9 cellular contexts compared by ENCODE assay signal in genomic region chr3:132657869-132658747, GRCh38. TPM values are rescaled to one million over a fixed set of nuclear protein-coding genes. Genes with fewer than 3 reads are reported as not detected.
DNase-seq lines count a peak whose midpoint lies in the region; ATAC-seq and TF ChIP-seq lines count a peak whose summit lies in the region.
"Had no signal": no experiment of that assay in that cellular context is flagged by ENCODE, and none has a peak within 500 bp of the region (broad histone marks: within the 10 kb centered on the region; RNA-seq: fewer than 3 reads in every experiment).

No MANE protein-coding gene starts in this region.

- peaks cover 12% of the 10 kb centered on the region for H3K36me3 Mint-ChIP-seq in activated CD4-positive, alpha-beta T cell treated with anti-CD3 and anti-CD28 coated beads for 36 hours (ENCODE audit: low read depth)

- no peak for DNase-seq in activated CD4-positive, alpha-beta T cell treated with anti-CD3 and anti-CD28 coated beads for 36 hours
- no peak for DNase-seq in activated CD4-positive, alpha-beta T cell treated with anti-CD3 and anti-CD28 coated beads for 4 hours
- no peak for DNase-seq in SK-N-MC (ENCODE audit: low read depth, low spot score)
- no peak for DNase-seq in fibroblast of pulmonary artery (ENCODE audit: low read depth)
- no peak for DNase-seq in LoVo (ENCODE audit: low spot score)
- DNase-seq in GM13976 (ENCODE audit: low spot score), result no peak
- no peak for DNase-seq in NCI-H2081 treated with DMSO at 0.1 percent for 48 hours (lab: John Stamatoyannopoulos, UW)
- DNase-seq: activated effector memory CD4-positive, alpha-beta T cell treated with Interleukin-2 at 50 U/mL for 16 hours had no signal

- peaks cover 14 to 22% (median 14%) of the 10 kb centered on the region in 3 donors for H3K4me1 ChIP-seq in skeletal muscle tissue (ENCODE audit: control insufficient read depth in 3 of 3, insufficient read depth in 3 of 3, low read length in 3 of 3)

- in situ Hi-C loops in GM13976 (cut with MboI; ENCODE audit: low sequenced_read_pairs, unreplicated experiment), result no loop called here

- peaks cover 39% of the 10 kb centered on the region for H3K4me1 Mint-ChIP-seq in activated CD4-positive, alpha-beta T cell treated with anti-CD3 and anti-CD28 coated beads for 36 hours

- H3K36me3 ChIP-seq in SK-N-MC (ENCODE audit: insufficient read depth, low read length) (no peaks in the 10 kb centered on the region), skeletal muscle tissue (ENCODE audit: control insufficient read depth in 3 of 3, insufficient read depth in 3 of 3, low read length in 3 of 3) (no peaks in the 10 kb centered on the region)

- H3K27ac ChIP-seq in SK-N-MC (no peak overlapping the region), skeletal muscle tissue (ENCODE audit: low read depth, low read length) (no peak overlapping the region)

- H3K9me3 ChIP-seq in SK-N-MC (ENCODE audit: low read depth, low read length), result no peaks in the 10 kb centered on the region
- H3K9me3 ChIP-seq in skeletal muscle tissue (ENCODE audit: control insufficient read depth in 3 of 3, low read length in 3 of 3), result no peaks in the 10 kb centered on the region

- intact Hi-C loops in activated CD4-positive, alpha-beta T cell treated with anti-CD3 and anti-CD28 coated beads for 36 hours (cut with DNase I, micrococcal nuclease), result loop anchor here in 1 of 2 experiments (10.0 kb wide), 1 partner anchor 233 kb away; no protein-coding TSS in a partner anchor

- no peaks in the 10 kb centered on the region for H3K9me3 Mint-ChIP-seq in activated CD4-positive, alpha-beta T cell treated with anti-CD3 and anti-CD28 coated beads for 36 hours (ENCODE audit: low read depth)

- no peaks in the 10 kb centered on the region for H3K27me3 ChIP-seq in skeletal muscle tissue (ENCODE audit: control insufficient read depth in 3 of 3, insufficient read depth in 3 of 3, low read length in 3 of 3)

- peak overlapping the region; percentile 96 for H3K4me3 Mint-ChIP-seq in activated CD4-positive, alpha-beta T cell treated with anti-CD3 and anti-CD28 coated beads for 36 hours

- CTCF ChIA-PET in activated CD4-positive, alpha-beta T cell treated with anti-CD3 and anti-CD28 coated beads for 36 hours (lab: Charles Lee), result interaction anchor here (0.6 to 1.4 kb wide), 5 partner anchors 10 to 118 kb away, joined by 3 to 4 read pairs (median 4); no protein-coding TSS in a partner anchor

- H3K4me3 ChIP-seq in SK-N-MC (peak overlapping the region; percentile 85), fibroblast of pulmonary artery (replicated peaks; ENCODE audit: low read depth, low read length) (peak overlapping the region; percentile 75), skeletal muscle tissue (ENCODE audit: low read length in 3 of 3) (peak overlapping the region in 2 of 3 donors; percentile 96 to 98)

- no peaks in the 10 kb centered on the region for H3K27me3 Mint-ChIP-seq in activated CD4-positive, alpha-beta T cell treated with anti-CD3 and anti-CD28 coated beads for 36 hours

- TF ChIP-seq CTCF in fibroblast of pulmonary artery (IDR thresholded peaks at IDR 0.05; ENCODE audit: low read length, missing control alignments) (no peak), GM13976 (IDR thresholded peaks at IDR 0.05; ENCODE audit: borderline replicate concordance, control extremely low read depth, extremely low read depth, insufficient read depth, missing control alignments) (no peak)

- peak overlapping the region; percentile 92 for H3K9ac ChIP-seq in SK-N-MC (ENCODE audit: insufficient read length)
- H3K9ac ChIP-seq in skeletal muscle tissue (ENCODE audit: low read depth in 1 of 3, low read length in 3 of 3), result peak overlapping the region; percentile 95 to 97 (median 96)

- POLR2A ChIA-PET in activated CD4-positive, alpha-beta T cell treated with anti-CD3 and anti-CD28 coated beads for 36 hours (lab: Charles Lee), result interaction anchor here (0.6 kb wide), 1 partner anchor 22 kb away, joined by 5 read pairs; no protein-coding TSS in a partner anchor

- no peak for ATAC-seq in activated CD4-positive, alpha-beta T cell treated with anti-CD3 and anti-CD28 coated beads for 36 hours

- no peak overlapping the region for H3K27ac Mint-ChIP-seq in activated CD4-positive, alpha-beta T cell treated with anti-CD3 and anti-CD28 coated beads for 36 hours

RNA-seq across cellular contexts. Expression of gene ACAD11, which starts 1.5 kb away (rescaled TPM):
- total RNA-seq in activated CD4-positive, alpha-beta T cell treated with anti-CD3 and anti-CD28 coated beads for 36 hours, result 10 to 100 TPM; 16.1 to 16.9 TPM
- total RNA-seq in skeletal muscle tissue, result 24.5 TPM

RNA-seq across cellular contexts. Expression of gene UBA5, which starts 2.0 kb away (rescaled TPM):
- 10 to 100 TPM; 69.7 to 85.1 TPM for total RNA-seq in activated CD4-positive, alpha-beta T cell treated with anti-CD3 and anti-CD28 coated beads for 36 hours
- total RNA-seq in skeletal muscle tissue, result 21.9 TPM
